In the genomic region with DNA sequence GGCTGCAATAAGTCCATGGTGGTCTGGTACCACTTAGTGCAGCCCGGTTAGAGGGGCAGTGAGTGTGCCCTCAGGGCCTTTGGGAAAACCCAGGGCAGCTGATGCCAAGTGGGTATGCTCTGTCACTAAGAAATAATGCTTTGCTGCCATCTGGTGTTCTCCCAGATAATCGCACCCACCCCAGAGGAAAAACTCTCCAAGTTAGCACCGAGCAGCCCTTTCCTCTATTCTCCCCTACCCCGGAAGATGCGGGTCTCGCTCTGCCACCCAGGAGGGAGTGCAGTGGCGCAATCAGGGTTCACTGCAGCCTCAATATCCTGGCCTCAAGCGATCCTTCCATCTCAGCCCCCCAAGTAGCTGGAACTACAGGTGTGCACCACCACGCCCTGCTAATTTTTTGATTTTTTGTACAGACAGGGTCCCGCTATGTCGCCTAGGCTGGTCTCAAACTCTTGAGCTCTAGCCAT, we compare ENCODE assay signal across 8 cellular contexts. TPM values are rescaled to one million over a fixed set of nuclear protein-coding genes. Genes with fewer than 3 reads are reported as not detected.
DNase-seq lines count a peak whose midpoint lies in the region; ATAC-seq and TF ChIP-seq lines count a peak whose summit lies in the region.

No MANE protein-coding gene starts in this region.

- H3K4me3 ChIP-seq in ascending aorta (no peak overlapping the region), hepatocyte (no peak overlapping the region), skeletal muscle satellite cell (ENCODE audit: low read length) (no peak overlapping the region)

- WGBS in hepatocyte (ENCODE audit: low lambda C conversion rate, missing lambda C conversion rate) = 40% methylated on average over 9 of the region's 11 CpGs

- no peak overlapping the region for H2AFZ ChIP-seq in hepatocyte

- H3K27me3 ChIP-seq in ascending aorta (no peaks in the 10 kb centered on the region), hepatocyte (no peaks in the 10 kb centered on the region), skeletal muscle satellite cell (ENCODE audit: control insufficient read depth, insufficient read depth, low read length) (no peaks in the 10 kb centered on the region)

- no peaks in the 10 kb centered on the region for H3K4me1 ChIP-seq in ascending aorta
- H3K4me1 ChIP-seq in hepatocyte (ENCODE audit: insufficient read depth) = peaks cover 11% of the 10 kb centered on the region
- H3K4me1 ChIP-seq in skeletal muscle satellite cell (ENCODE audit: control insufficient read depth, insufficient read depth, low read length) = peaks cover 41% of the 10 kb centered on the region

- no peak overlapping the region for H3K4me3 Mint-ChIP-seq in T-helper 2 cell treated with Interferon-gamma antibody and Interleukin-4, amounts not matched to agents 5 μg/mL and 100 μg/mL, for 36 hours

- H3K79me2 ChIP-seq in hepatocyte = no peaks in the 10 kb centered on the region

- peaks cover 13% of the 10 kb centered on the region for H3K36me3 Mint-ChIP-seq in T-helper 2 cell treated with Interferon-gamma antibody and Interleukin-4, amounts not matched to agents 5 μg/mL and 100 μg/mL, for 36 hours (ENCODE audit: low read depth)

- no peaks in the 10 kb centered on the region for H3K9me2 ChIP-seq in hepatocyte (replicated peaks; ENCODE audit: insufficient read depth)

- peak; percentile 74 to 80 for DNase-seq in NCI-H446 (lab: John Stamatoyannopoulos, UW)
- no peak for DNase-seq in NCI-H446 treated with DMSO at 0.1 percent for 48 hours (lab: John Stamatoyannopoulos, UW)
- peak; percentile 76 for DNase-seq in NCI-H1105 treated with DMSO at 0.1 percent for 48 hours (lab: John Stamatoyannopoulos, UW)
- DNase-seq in T-helper 2 cell treated with Interferon-gamma antibody and Interleukin-4, amounts not matched to agents 5 μg/mL and 100 μg/mL, for 36 hours (ENCODE audit: low spot score) = peak; percentile 58
- peak in 1 of 2 donors; percentile 81 for DNase-seq in ascending aorta (ENCODE audit: low spot score in 2 of 2)
- DNase-seq in hepatocyte (ENCODE audit: low spot score) = peak; percentile 82

- no peaks in the 10 kb centered on the region for H3K9me3 ChIP-seq in ascending aorta
- no peaks in the 10 kb centered on the region for H3K9me3 ChIP-seq in hepatocyte (ENCODE audit: low read depth)
- H3K9me3 ChIP-seq in skeletal muscle satellite cell (replicated peaks; ENCODE audit: low read length) = no peaks in the 10 kb centered on the region

- H3K27ac ChIP-seq in ascending aorta (no peak overlapping the region), hepatocyte (no peak overlapping the region)

- peaks cover 0 to 5% of the 10 kb centered on the region in 2 donors for H3K36me3 ChIP-seq in ascending aorta
- H3K36me3 ChIP-seq in hepatocyte (replicated peaks; ENCODE audit: insufficient read depth, low read depth) = no peaks in the 10 kb centered on the region
- H3K36me3 ChIP-seq in skeletal muscle satellite cell (ENCODE audit: insufficient read depth, low read length) = peaks cover 8% of the 10 kb centered on the region

- no peak for ATAC-seq in HG03159 (IDR thresholded peaks at IDR 0.05; ENCODE audit: unreplicated experiment)

- peaks cover 11% of the 10 kb centered on the region for H3K4me1 Mint-ChIP-seq in T-helper 2 cell treated with Interferon-gamma antibody and Interleukin-4, amounts not matched to agents 5 μg/mL and 100 μg/mL, for 36 hours (ENCODE audit: low read depth)

- H3K9me3 Mint-ChIP-seq in T-helper 2 cell treated with Interferon-gamma antibody and Interleukin-4, amounts not matched to agents 5 μg/mL and 100 μg/mL, for 36 hours = no peaks in the 10 kb centered on the region

- H3K27me3 Mint-ChIP-seq in T-helper 2 cell treated with Interferon-gamma antibody and Interleukin-4, amounts not matched to agents 5 μg/mL and 100 μg/mL, for 36 hours (ENCODE audit: low read depth) = no peaks in the 10 kb centered on the region

- H3K9ac ChIP-seq in skeletal muscle satellite cell (ENCODE audit: low read depth, low read length) = no peak overlapping the region

- peak overlapping the region; percentile 23 for H3K4me2 ChIP-seq in hepatocyte
- H3K4me2 ChIP-seq in skeletal muscle satellite cell (ENCODE audit: low read length) = peak overlapping the region; percentile 11

- intact Hi-C loops in ascending aorta (cut with DNase I) = loop anchor here (1.0 to 10.0 kb wide), 3 partner anchors 315 to 603 kb away; no protein-coding TSS in a partner anchor

- peak; percentile 76 to 90 (median 84) for TF ChIP-seq CTCF in ascending aorta (IDR thresholded peaks at IDR 0.05)
- peak; percentile 82 for TF ChIP-seq CTCF in hepatocyte (IDR thresholded peaks at IDR 0.05; ENCODE audit: poor library complexity)

- no peaks in the 10 kb centered on the region for H4K20me1 ChIP-seq in hepatocyte (ENCODE audit: insufficient read depth, poor library complexity, severe bottlenecking)

- H3K27ac Mint-ChIP-seq in T-helper 2 cell treated with Interferon-gamma antibody and Interleukin-4, amounts not matched to agents 5 μg/mL and 100 μg/mL, for 36 hours = no peak overlapping the region

RNA-seq across cellular contexts. Expression of a gene that starts 21.3 kb away (rescaled TPM):
- total RNA-seq in ascending aorta = 2.4 TPM
- 4.9 and 7.3 TPM in 2 replicates for total RNA-seq in hepatocyte
- 4.4 and 5.1 TPM in 2 replicates for polyA plus RNA-seq in hepatocyte
- 1.7 and 2.0 TPM in 2 replicates for total RNA-seq in skeletal muscle satellite cell (2012; rRNA removed)

RNA-seq across cellular contexts. Expression of a gene that starts 26.0 kb away (rescaled TPM):
- total RNA-seq in ascending aorta = 2.4 TPM
- total RNA-seq in hepatocyte = 228 and 247 TPM in 2 replicates
- polyA plus RNA-seq in hepatocyte = 193 and 256 TPM in 2 replicates
- total RNA-seq in skeletal muscle satellite cell (2012; rRNA removed) = 81.5 and 85.2 TPM in 2 replicates

RNA-seq across cellular contexts. Expression of a gene that starts 28.2 kb away (rescaled TPM):
- 33.8 TPM for total RNA-seq in ascending aorta
- total RNA-seq in hepatocyte = 64.9 and 73.9 TPM in 2 replicates
- 95.3 and 103 TPM in 2 replicates for polyA plus RNA-seq in hepatocyte
- 28.1 and 29.5 TPM in 2 replicates for total RNA-seq in skeletal muscle satellite cell (2012; rRNA removed)

Comparison
In these comparisons a context has a peak if more than half of its experiments do, and no peak if none do; other contexts are left out.
1. RNA of a gene that starts 26.0 kb away (total RNA-seq): 228 to 247 TPM in hepatocyte; 2.4 TPM in ascending aorta (single experiment); every median in the first group is over 10 times any median in the second.